Comparison of ENCODE assay signal across 14 cellular contexts in the genomic region with DNA sequence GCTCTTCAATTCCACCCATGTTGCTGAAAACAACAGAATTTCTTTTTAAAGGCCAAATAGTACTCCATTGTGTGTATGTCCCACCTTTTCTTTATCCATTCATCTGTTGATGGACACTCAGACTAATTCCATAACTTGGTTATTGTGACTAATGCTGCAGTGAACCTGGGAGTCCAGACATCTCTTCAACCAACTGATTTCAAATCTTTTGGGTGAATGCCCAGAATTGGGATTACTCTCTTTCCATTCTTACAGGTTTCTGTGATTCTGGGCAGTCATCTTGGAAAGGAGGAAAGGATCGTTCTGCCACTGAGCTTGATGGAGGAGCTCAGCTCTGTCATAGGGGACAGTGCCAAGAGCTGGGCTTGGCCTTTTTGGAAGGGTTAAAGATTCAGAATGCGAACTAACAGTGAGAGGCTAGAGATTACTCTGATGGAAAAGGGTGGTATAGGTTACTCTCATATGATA. TPM values are rescaled to one million over a fixed set of nuclear protein-coding genes. Genes with fewer than 3 reads are reported as not detected.
A peak's percentile ranks its signal among the peaks of the same experiment; 100 is the strongest.
DNase-seq lines count a peak whose midpoint lies in the region; TF ChIP-seq lines count a peak whose summit lies in the region.
"Had no signal": no experiment of that assay in that cellular context is flagged by ENCODE, and none has a peak within 500 bp of the region (broad histone marks: within the 10 kb centered on the region; RNA-seq: fewer than 3 reads in every experiment).

No MANE protein-coding gene starts in this region.

- H3K27me3 ChIP-seq in ascending aorta = no peaks in the 10 kb centered on the region
- H3K27me3 ChIP-seq: colonic mucosa, upper lobe of left lung had no signal

- no peaks in the 10 kb centered on the region for H3K9me3 ChIP-seq in ascending aorta
- H3K9me3 ChIP-seq: colonic mucosa, upper lobe of left lung had no signal

- CTCF ChIA-PET in activated CD4-positive, alpha-beta memory T cell treated with anti-CD3 and anti-CD28 coated beads for 36 hours (lab: Charles Lee) = interaction anchor here (1.3 to 2.9 kb wide), 3 partner anchors 39 to 142 kb away, joined by 3 to 7 read pairs (median 7); no protein-coding TSS in a partner anchor

- intact Hi-C loops in activated CD4-positive, alpha-beta memory T cell treated with anti-CD3 and anti-CD28 coated beads for 36 hours (cut with micrococcal nuclease) = no loop called here
- intact Hi-C loops in ascending aorta (cut with DNase I) = no loop called here

- DNase-seq in HT1080 (ENCODE audit: low read depth) (peak; percentile 61), astrocyte of the spinal cord (ENCODE audit: low read depth, low spot score) (peak; percentile 78), kidney tubule cell (ENCODE audit: low spot score) (peak; percentile 56), ascending aorta (ENCODE audit: low spot score in 2 of 2) (no peak), NCI-H128 (lab: John Stamatoyannopoulos, UW; ENCODE audit: unreplicated experiment) (no peak), RPMI8226 (no peak)
- no peak for DNase-seq in activated CD4-positive, alpha-beta memory T cell treated with anti-CD3 and anti-CD28 coated beads for 36 hours
- DNase-seq: activated B cell treated with CpG ODN at 0.5 μM for 24 hours; activated T-cell treated with anti-CD3 and anti-CD28 coated beads, Interleukin-2, amount 50 U/mL, for 72 hours; colonic mucosa; upper lobe of left lung had no signal

- no peaks in the 10 kb centered on the region for H3K9me3 Mint-ChIP-seq in activated CD4-positive, alpha-beta memory T cell treated with anti-CD3 and anti-CD28 coated beads for 36 hours
- H3K9me3 Mint-ChIP-seq: activated B cell treated with CpG ODN at 0.5 μM for 24 hours; activated T-cell treated with anti-CD3 and anti-CD28 coated beads, Interleukin-2, amount 50 U/mL, for 72 hours; CD14-positive monocyte had no signal

- H3K36me3 ChIP-seq in ascending aorta = no peaks in the 10 kb centered on the region
- H3K36me3 ChIP-seq: colonic mucosa, upper lobe of left lung had no signal

- peaks cover 5% of the 10 kb centered on the region for H3K36me3 Mint-ChIP-seq in activated CD4-positive, alpha-beta memory T cell treated with anti-CD3 and anti-CD28 coated beads for 36 hours

- no peaks in the 10 kb centered on the region for H3K27me3 Mint-ChIP-seq in activated CD4-positive, alpha-beta memory T cell treated with anti-CD3 and anti-CD28 coated beads for 36 hours
- H3K27me3 Mint-ChIP-seq: activated B cell treated with CpG ODN at 0.5 μM for 24 hours had no signal

- in situ Hi-C loops in astrocyte of the spinal cord (cut with HindIII; ENCODE audit: low sequenced_read_pairs) = no loop called here

- H3K27ac ChIP-seq in C4-2B (peak overlapping the region; percentile 76; the same call in 1 of the 2 replicates), ascending aorta (no peak overlapping the region)
- H3K27ac ChIP-seq: colonic mucosa, upper lobe of left lung had no signal

- H3K27ac Mint-ChIP-seq in activated CD4-positive, alpha-beta memory T cell treated with anti-CD3 and anti-CD28 coated beads for 36 hours = no peak overlapping the region
- H3K27ac Mint-ChIP-seq: activated B cell treated with CpG ODN at 0.5 μM for 24 hours; activated T-cell treated with anti-CD3 and anti-CD28 coated beads, Interleukin-2, amount 50 U/mL, for 72 hours had no signal

- no peak overlapping the region for H3K4me3 Mint-ChIP-seq in activated CD4-positive, alpha-beta memory T cell treated with anti-CD3 and anti-CD28 coated beads for 36 hours
- H3K4me3 Mint-ChIP-seq: activated B cell treated with CpG ODN at 0.5 μM for 24 hours; activated T-cell treated with anti-CD3 and anti-CD28 coated beads, Interleukin-2, amount 50 U/mL, for 72 hours had no signal

- peaks cover 10 to 20% of the 10 kb centered on the region in 2 donors for H3K4me1 ChIP-seq in ascending aorta

- no peak overlapping the region for H3K4me3 ChIP-seq in astrocyte of the spinal cord (ENCODE audit: low read depth, low read length)
- no peak overlapping the region for H3K4me3 ChIP-seq in ascending aorta
- H3K4me3 ChIP-seq: colonic mucosa, K562, upper lobe of left lung had no signal

- TF ChIP-seq CTCF in C4-2B (conservative IDR thresholded peaks at IDR 0.05) (no peak), astrocyte of the spinal cord (IDR thresholded peaks at IDR 0.05; ENCODE audit: low read depth, low read length) (no peak), ascending aorta (IDR thresholded peaks at IDR 0.05) (no peak)

- POLR2A ChIA-PET in activated CD4-positive, alpha-beta memory T cell treated with anti-CD3 and anti-CD28 coated beads for 36 hours (lab: Charles Lee) = interaction anchor here (1.2 kb wide), 1 partner anchor 14 kb away, joined by 3 read pairs; no protein-coding TSS in a partner anchor

- H3K4me1 Mint-ChIP-seq in activated CD4-positive, alpha-beta memory T cell treated with anti-CD3 and anti-CD28 coated beads for 36 hours (ENCODE audit: low read depth) = peaks cover 25% of the 10 kb centered on the region

RNA-seq across cellular contexts. Expression of a gene that starts 48.1 kb away (rescaled TPM):
- total RNA-seq in HT1080 (2014; rRNA removed; shearing (Covaris generic)) = 0.53 and 0.79 TPM in 2 replicates
- 0.57 and 0.92 TPM in 2 replicates for polyA plus RNA-seq in HT1080 (2015; cell fraction: cytosol; rRNA removed)
- polyA plus RNA-seq in HT1080 (2015; cell fraction: nucleus; rRNA removed) = 4.0 and 4.3 TPM in 2 replicates
- total RNA-seq in activated CD4-positive, alpha-beta memory T cell treated with anti-CD3 and anti-CD28 coated beads for 36 hours = 10 to 100 TPM; 13.1 to 13.2 TPM
- 131 TPM for total RNA-seq in ascending aorta

Comparison
In these comparisons a context has a peak if more than half of its experiments do, and no peak if none do; other contexts are left out.
1. DNase-seq: peak in HT1080 (single experiment), astrocyte of the spinal cord (single experiment) and kidney tubule cell (single experiment); none in activated CD4-positive, alpha-beta memory T cell treated with anti-CD3 and anti-CD28 coated beads for 36 hours (single experiment), ascending aorta (0 of 2), NCI-H128 (single experiment) and RPMI8226 (single experiment).